1 cellular context compared by ENCODE assay signal in genomic region chr17:75814021-75814395, GRCh38.
TF ChIP-seq lines count a peak whose summit lies in the region.

No MANE protein-coding gene starts in this region.

TF ChIP-seq in IMR-90, 13 proteins besides CTCF, POLR2A, EP300 and RAD21 (continued from another document):
- no peak for TF ChIP-seq ELK1 (IDR thresholded peaks at IDR 0.05; ENCODE audit: borderline replicate concordance, low read depth, low read length)
- TF ChIP-seq RCOR1 (IDR thresholded peaks at IDR 0.05; ENCODE audit: insufficient replicate concordance, low read length) = no peak
- no peak for TF ChIP-seq FOS (IDR thresholded peaks at IDR 0.05; ENCODE audit: low read depth, low read length)
- no peak for TF ChIP-seq MXI1 (IDR thresholded peaks at IDR 0.05; ENCODE audit: borderline replicate concordance, low read depth, low read length)
- TF ChIP-seq CHD1 (IDR thresholded peaks at IDR 0.05; ENCODE audit: low read depth, low read length) = no peak
- no peak for TF ChIP-seq BHLHE40 (IDR thresholded peaks at IDR 0.05; ENCODE audit: low read depth, low read length)
